ENCODE assay signal across 34 cellular contexts in genomic region chr15:39202641-39203040, GRCh38.
A peak's percentile ranks its signal among the peaks of the same experiment; 100 is the strongest.
DNase-seq lines count a peak whose midpoint lies in the region; ATAC-seq, FAIRE-seq and TF ChIP-seq lines count a peak whose summit lies in the region.
"Had no signal": no experiment of that assay in that cellular context is flagged by ENCODE, and none has a peak within 500 bp of the region (broad histone marks: within the 10 kb centered on the region; RNA-seq: fewer than 3 reads in every experiment).

No MANE protein-coding gene starts in this region.

- CTCF ChIA-PET in endothelial cell of umbilical vein (lab: Charles Lee) (interaction anchor here (1.0 to 1.6 kb wide), 4 partner anchors 8 to 495 kb away, joined by 3 to 7 read pairs (median 4); no protein-coding TSS in a partner anchor), HepG2 (lab: Yijun Ruan, JAX; ENCODE audit: low intra/inter-chr PET ratio, low total read pairs) (no interaction called here)
- CTCF ChIA-PET in activated CD8-positive, alpha-beta memory T cell treated with anti-CD3 and anti-CD28 coated beads, Interleukin-2, amount 10 ng/mL, durations not matched to agents 7 days and 5 days (lab: Charles Lee): no interaction called here

- no peaks in the 10 kb centered on the region for H3K36me3 Mint-ChIP-seq in activated CD8-positive, alpha-beta memory T cell treated with anti-CD3 and anti-CD28 coated beads, Interleukin-2, amount 10 ng/mL, durations not matched to agents 7 days and 5 days
- H3K36me3 Mint-ChIP-seq: naive thymus-derived CD4-positive, alpha-beta T cell had no signal

- intact Hi-C loops in endothelial cell of umbilical vein (cut with micrococcal nuclease): no loop called here
- intact Hi-C loops in HepG2 (cut with micrococcal nuclease; ENCODE audit: unreplicated experiment): no loop called here

- H3K79me2 ChIP-seq in endothelial cell of umbilical vein (ENCODE audit: control insufficient read depth, insufficient read depth, low read length) (no peaks in the 10 kb centered on the region), HepG2 (ENCODE audit: insufficient read depth, low read length) (no peaks in the 10 kb centered on the region)

- no peak for TF ChIP-seq RAD21 in HepG2 (CRISPR knock-in tag; IDR thresholded peaks at IDR 0.05)

- DNase-seq in EH (ENCODE audit: low read depth): peak; percentile 38
- DNase-seq in M059J (ENCODE audit: low read depth): peak; percentile 36
- no peak for DNase-seq in endothelial cell of umbilical vein (ENCODE audit: low read depth, low spot score)
- peak; percentile 21 for DNase-seq in HepG2 (ENCODE audit: low spot score)
- no peak for DNase-seq in activated CD8-positive, alpha-beta memory T cell treated with anti-CD3 and anti-CD28 coated beads, Interleukin-2, amount 10 ng/mL, durations not matched to agents 7 days and 5 days
- DNase-seq in NCI-H345 treated with DMSO at 0.1 percent for 48 hours (lab: John Stamatoyannopoulos, UW; ENCODE audit: unreplicated experiment): no peak
- DNase-seq: activated CD4-positive, CD25-positive, alpha-beta regulatory T cell treated with anti-CD3 and anti-CD28 coated beads, Interleukin-2, amount 50 U/mL, for 72 hours; activated CD8-positive, alpha-beta T cell treated with anti-CD3 and anti-CD28 coated beads, Interleukin-2, amount 10 ng/mL, durations not matched to agents 7 days and 5 days; activated T-cell treated with anti-CD3 and anti-CD28 coated beads, Interleukin-2, amount 50 U/mL, for 24 hours; adrenal gland; brain microvascular endothelial cell; cortex of kidney; GDM1; heart left ventricle; left cardiac atrium; mesendoderm; naive thymus-derived CD4-positive, alpha-beta T cell; NCI-H1694; NCI-H2171 treated with DMSO at 0.1 percent for 48 hours; NCI-H526; ovary; retina; stimulated activated CD4-positive, alpha-beta T cell treated with anti-CD3 and anti-CD28 coated beads, Interleukin-4, amount 100 ng/mL, for 24 hours; stimulated activated naive CD4-positive, alpha-beta T cell treated with Interleukin-2 at 50 U/mL for 16 hours; uterus had no signal

- in situ Hi-C loops in HepG2 (cut with HindIII; ENCODE audit: extremely low pct_ligation_motif_present, low pct_unique_long_range_greater_than_20kb): no loop called here

- FAIRE-seq in endothelial cell of umbilical vein (lab: Jason Lieb, UNC) (no peak), HepG2 (lab: Jason Lieb, UNC) (no peak)
- FAIRE-seq: GM18507, HTR-8/SVneo, RCC 7860, TTC549 had no signal

- H3K27ac ChIP-seq in endothelial cell of umbilical vein (ENCODE audit: insufficient read depth, low read depth, low read length) (peak overlapping the region; percentile 12), HepG2 (ENCODE audit: extremely low read length, insufficient read depth, low read length) (no peak overlapping the region)
- H3K27ac ChIP-seq: adrenal gland, brain microvascular endothelial cell, C4-2B, heart left ventricle, KMS-11, ovary, thoracic aorta had no signal

- no peaks in the 10 kb centered on the region for H3K9me1 ChIP-seq in endothelial cell of umbilical vein (replicated peaks; ENCODE audit: control insufficient read depth, extremely low read depth, insufficient read depth, low read length)

- peak overlapping the region; percentile 8 for H3K4me2 ChIP-seq in endothelial cell of umbilical vein (ENCODE audit: insufficient read depth, low read length)
- no peak overlapping the region for H3K4me2 ChIP-seq in HepG2 (ENCODE audit: low read depth, low read length)
- H3K4me2 ChIP-seq: KMS-11 had no signal

- ATAC-seq in HepG2: no peak
- no peak for ATAC-seq in GM21786 (IDR thresholded peaks at IDR 0.05; ENCODE audit: unreplicated experiment)
- ATAC-seq in activated CD8-positive, alpha-beta memory T cell treated with anti-CD3 and anti-CD28 coated beads, Interleukin-2, amount 10 ng/mL, durations not matched to agents 7 days and 5 days: no peak
- no peak for ATAC-seq in GM21390 (IDR thresholded peaks at IDR 0.05; ENCODE audit: unreplicated experiment)
- ATAC-seq: activated CD8-positive, alpha-beta T cell treated with anti-CD3 and anti-CD28 coated beads, Interleukin-2, amount 10 ng/mL, durations not matched to agents 7 days and 5 days; heart left ventricle; left cardiac atrium; naive thymus-derived CD4-positive, alpha-beta T cell had no signal

- no peak overlapping the region for H3K4me3 ChIP-seq in endothelial cell of umbilical vein (replicated peaks in 1 of 3; ENCODE audit: insufficient read depth in 1 of 3, low read depth in 1 of 3, low read length in 3 of 3)
- H3K4me3 ChIP-seq in HepG2 (replicated peaks in 1 of 3; ENCODE audit: insufficient read depth in 1 of 3, low read depth in 2 of 3, low read length in 3 of 3): no peak overlapping the region
- H3K4me3 ChIP-seq: adrenal gland, heart left ventricle, ovary, thoracic aorta, uterus had no signal

- no peak overlapping the region for H3K4me3 Mint-ChIP-seq in activated CD8-positive, alpha-beta memory T cell treated with anti-CD3 and anti-CD28 coated beads, Interleukin-2, amount 10 ng/mL, durations not matched to agents 7 days and 5 days
- H3K4me3 Mint-ChIP-seq: activated CD8-positive, alpha-beta T cell treated with anti-CD3 and anti-CD28 coated beads, Interleukin-2, amount 10 ng/mL, durations not matched to agents 7 days and 5 days; activated T-cell treated with anti-CD3 and anti-CD28 coated beads, Interleukin-2, amount 50 U/mL, for 24 hours; naive thymus-derived CD4-positive, alpha-beta T cell had no signal

- H3K27me3 Mint-ChIP-seq in activated CD8-positive, alpha-beta memory T cell treated with anti-CD3 and anti-CD28 coated beads, Interleukin-2, amount 10 ng/mL, durations not matched to agents 7 days and 5 days: peaks cover 26% of the 10 kb centered on the region

- BruUV-seq in endothelial cell of umbilical vein (replicated peaks; lab: Mats Ljungman, UMichigan) (no TSS peak), HepG2 (replicated peaks; lab: Mats Ljungman, UMichigan) (no TSS peak)

- H3K36me3 ChIP-seq in endothelial cell of umbilical vein (ENCODE audit: control insufficient read depth in 2 of 2, extremely low read depth in 1 of 2, insufficient read depth in 2 of 2, low read length in 2 of 2) (no peaks in the 10 kb centered on the region), HepG2 (replicated peaks in 1 of 2; ENCODE audit: control insufficient read depth in 1 of 2, insufficient read depth in 2 of 2, low read length in 2 of 2) (no peaks in the 10 kb centered on the region)
- H3K36me3 ChIP-seq: adrenal gland, brain microvascular endothelial cell, heart left ventricle, ovary, thoracic aorta, uterus had no signal

- H3K4me1 Mint-ChIP-seq in activated CD8-positive, alpha-beta memory T cell treated with anti-CD3 and anti-CD28 coated beads, Interleukin-2, amount 10 ng/mL, durations not matched to agents 7 days and 5 days: no peaks in the 10 kb centered on the region
- H3K4me1 Mint-ChIP-seq: naive thymus-derived CD4-positive, alpha-beta T cell had no signal

- no peak overlapping the region for H2AFZ ChIP-seq in endothelial cell of umbilical vein (ENCODE audit: low read depth, low read length)
- H2AFZ ChIP-seq in HepG2 (ENCODE audit: low read length): no peak overlapping the region

- H3K9me3 ChIP-seq in endothelial cell of umbilical vein (replicated peaks; ENCODE audit: control insufficient read depth, insufficient read depth, low read length) (no peaks in the 10 kb centered on the region), HepG2 (ENCODE audit: low read length) (no peaks in the 10 kb centered on the region)
- H3K9me3 ChIP-seq: adrenal gland, ovary, thoracic aorta, uterus had no signal

- TF ChIP-seq CTCF in endothelial cell of umbilical vein (IDR thresholded peaks at IDR 0.05; ENCODE audit: extremely low read depth in 1 of 2, insufficient read depth in 1 of 2, low read depth in 1 of 2, low read length in 2 of 2): no peak
- no peak for TF ChIP-seq CTCF in HepG2 (CRISPR knock-in tag; IDR thresholded peaks at IDR 0.05)

- H3K9ac ChIP-seq in endothelial cell of umbilical vein (replicated peaks; ENCODE audit: extremely low read depth, insufficient read depth, low read length) (no peak overlapping the region), HepG2 (ENCODE audit: insufficient read depth, low read depth, low read length) (no peak overlapping the region)
- H3K9ac ChIP-seq: KMS-11 had no signal

- 59% methylated on average over 1 of the region's 1 CpG for WGBS in HepG2 (ENCODE audit: low lambda C conversion rate)

- TF ChIP-seq POLR2A in endothelial cell of umbilical vein (IDR thresholded peaks at IDR 0.05; ENCODE audit: low read depth, low read length): no peak
- no peak for TF ChIP-seq POLR2A in HepG2 (IDR thresholded peaks at IDR 0.05; ENCODE audit: insufficient read depth in 1 of 2, low read depth in 2 of 2, low read length in 2 of 2)

- H3K27ac Mint-ChIP-seq in activated CD8-positive, alpha-beta memory T cell treated with anti-CD3 and anti-CD28 coated beads, Interleukin-2, amount 10 ng/mL, durations not matched to agents 7 days and 5 days: no peak overlapping the region
- H3K27ac Mint-ChIP-seq: activated CD8-positive, alpha-beta T cell treated with anti-CD3 and anti-CD28 coated beads, Interleukin-2, amount 10 ng/mL, durations not matched to agents 7 days and 5 days; activated T-cell treated with anti-CD3 and anti-CD28 coated beads, Interleukin-2, amount 50 U/mL, for 24 hours; naive thymus-derived CD4-positive, alpha-beta T cell had no signal

- H3K4me1 ChIP-seq in endothelial cell of umbilical vein (ENCODE audit: control insufficient read depth, extremely low read depth, insufficient read depth, low read length) (peaks cover 25% of the 10 kb centered on the region), HepG2 (ENCODE audit: insufficient read depth, low read length) (peaks cover 10% of the 10 kb centered on the region)
- H3K4me1 ChIP-seq: adrenal gland, uterus had no signal

- POLR2A ChIA-PET in endothelial cell of umbilical vein (lab: Charles Lee) (no interaction called here), HepG2 (lab: Yijun Ruan, JAX) (interaction anchor here (1.4 kb wide), 1 partner anchor 9 kb away, joined by 3 read pairs; no protein-coding TSS in a partner anchor)

- H3K9me3 Mint-ChIP-seq in activated CD8-positive, alpha-beta memory T cell treated with anti-CD3 and anti-CD28 coated beads, Interleukin-2, amount 10 ng/mL, durations not matched to agents 7 days and 5 days (ENCODE audit: low read depth): no peaks in the 10 kb centered on the region
- H3K9me3 Mint-ChIP-seq: activated T-cell treated with anti-CD3 and anti-CD28 coated beads, Interleukin-2, amount 50 U/mL, for 24 hours had no signal

- H3K27me3 ChIP-seq in endothelial cell of umbilical vein (ENCODE audit: control insufficient read depth in 2 of 2, insufficient read depth in 2 of 2, low read length in 2 of 2): no peaks in the 10 kb centered on the region
- H3K27me3 ChIP-seq in HepG2 (ENCODE audit: control insufficient read depth in 1 of 2, insufficient read depth in 2 of 2, low read length in 2 of 2): no peaks in the 10 kb centered on the region
- H3K27me3 ChIP-seq: adrenal gland, brain microvascular endothelial cell, heart left ventricle, ovary, uterus had no signal

- no peak; a peak in 1 of 4 replicates for TF ChIP-seq EP300 in HepG2 (IDR thresholded peaks at IDR 0.05; ENCODE audit: low read depth in 2 of 2, low read length in 2 of 2)
- no peak for TF ChIP-seq EP300 in HepG2 (CRISPR knock-in tag; IDR thresholded peaks at IDR 0.05; ENCODE audit: borderline replicate concordance)

- dilution Hi-C loops in endothelial cell of umbilical vein (cut with MboI; ENCODE audit: extremely low pct_ligation_motif_present, low sequenced_read_pairs): no loop called here

- H4K20me1 ChIP-seq in endothelial cell of umbilical vein (replicated peaks; ENCODE audit: control insufficient read depth, extremely low read depth, insufficient read depth, low read length): no peaks in the 10 kb centered on the region
- no peaks in the 10 kb centered on the region for H4K20me1 ChIP-seq in HepG2 (ENCODE audit: insufficient read depth, low read length)

Comparison
In these comparisons a context has a peak if more than half of its experiments do, and no peak if none do; other contexts are left out.
1. DNase-seq: peak in EH (single experiment), M059J (single experiment) and HepG2 (single experiment); none in endothelial cell of umbilical vein (single experiment), activated CD8-positive, alpha-beta memory T cell treated with anti-CD3 and anti-CD28 coated beads, Interleukin-2, amount 10 ng/mL, durations not matched to agents 7 days and 5 days (single experiment) and NCI-H345 treated with DMSO at 0.1 percent for 48 hours (single experiment).